In the genomic region with DNA sequence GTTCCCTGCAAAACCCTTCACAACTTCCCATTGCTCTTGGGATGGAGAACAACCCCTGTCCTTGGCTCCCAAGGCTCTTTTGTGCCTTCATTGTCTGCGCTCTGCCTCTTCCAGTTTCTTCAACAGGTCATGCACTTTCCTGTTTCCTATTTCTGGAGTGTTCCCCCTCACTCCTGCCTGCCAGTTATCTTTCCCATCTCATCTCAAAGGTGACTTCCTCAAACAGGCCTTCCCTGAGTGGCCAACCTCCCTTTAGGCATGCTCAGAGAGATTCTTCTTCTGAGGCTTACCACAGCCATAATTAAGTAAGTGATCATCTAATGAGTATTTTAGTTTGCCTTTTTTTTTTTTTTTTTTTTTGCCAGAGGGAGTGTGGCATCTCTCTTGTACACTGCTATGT, we compare ENCODE assay signal across 17 cellular contexts. TPM values are rescaled to one million over a fixed set of nuclear protein-coding genes. Genes with fewer than 3 reads are reported as not detected.
"Had no signal": no experiment of that assay in that cellular context is flagged by ENCODE, and none has a peak within 500 bp of the region (broad histone marks: within the 10 kb centered on the region; RNA-seq: fewer than 3 reads in every experiment).

No MANE protein-coding gene starts in this region.

- H3K4me3 Mint-ChIP-seq: activated naive CD8-positive, alpha-beta T cell treated with anti-CD3 and anti-CD28 coated beads, Interleukin-2, amount 50 U/mL, for 24 hours; mesothelial cell of epicardium had no signal

- H3K9me3 Mint-ChIP-seq: activated naive CD8-positive, alpha-beta T cell treated with anti-CD3 and anti-CD28 coated beads, Interleukin-2, amount 50 U/mL, for 24 hours; mesothelial cell of epicardium had no signal

- ATAC-seq: activated CD4-positive, CD25-positive, alpha-beta regulatory T cell treated with anti-CD3 and anti-CD28 coated beads, Interleukin-2, amount 50 U/mL, for 24 hours; activated naive CD8-positive, alpha-beta T cell treated with anti-CD3 and anti-CD28 coated beads, Interleukin-2, amount 50 U/mL, for 24 hours; gastrocnemius medialis; heart left ventricle; left cardiac atrium; lower lobe of right lung; psoas muscle; right lobe of liver had no signal

- H3K36me3 Mint-ChIP-seq: mesothelial cell of epicardium had no signal

- DNase-seq: activated CD4-positive, alpha-beta T cell treated with anti-CD3 and anti-CD28 coated beads, Interleukin-2, amount 50 U/mL, for 1 hour; activated CD8-positive, alpha-beta memory T cell treated with anti-CD3 and anti-CD28 coated beads for 24 hours; activated gamma-delta T cell treated with Interleukin-2 at 50 U/mL for 16 hours; activated naive CD8-positive, alpha-beta T cell treated with anti-CD3 and anti-CD28 coated beads, Interleukin-2, amount 50 U/mL, for 24 hours; dermis blood vessel endothelial cell; gastrocnemius medialis; heart left ventricle; left cardiac atrium; lower lobe of right lung; psoas muscle; right lobe of liver; T-helper 9 cell had no signal

- H3K27ac Mint-ChIP-seq: activated naive CD8-positive, alpha-beta T cell treated with anti-CD3 and anti-CD28 coated beads, Interleukin-2, amount 50 U/mL, for 24 hours; mesothelial cell of epicardium had no signal

RNA-seq across cellular contexts. Expression of a gene that starts 57.9 kb away (rescaled TPM):
- total RNA-seq: cerebellum, mesothelial cell of epicardium, osteoblast, smooth muscle cell had no signal
